In genomic region chr6:143744593-143745151, GRCh38 we compare ENCODE assay signal across 10 cellular contexts.
A peak's percentile ranks its signal among the peaks of the same experiment; 100 is the strongest.
DNase-seq lines count a peak whose midpoint lies in the region; ATAC-seq and TF ChIP-seq lines count a peak whose summit lies in the region.
"Had no signal": no experiment of that assay in that cellular context is flagged by ENCODE, and none has a peak within 500 bp of the region (broad histone marks: within the 10 kb centered on the region; RNA-seq: fewer than 3 reads in every experiment).

No MANE protein-coding gene starts in this region.

- H3K36me3 Mint-ChIP-seq in nephron progenitor cell (ENCODE audit: low read depth): peaks cover 3% of the 10 kb centered on the region

- H3K9me3 ChIP-seq in AG04450 (ENCODE audit: control insufficient read depth, insufficient read depth, low read length) (peaks cover 7% of the 10 kb centered on the region), esophagus squamous epithelium (no peaks in the 10 kb centered on the region)

- H3K27me3 Mint-ChIP-seq in nephron progenitor cell (ENCODE audit: low read depth, poor library complexity): no peaks in the 10 kb centered on the region
- H3K27me3 Mint-ChIP-seq: B cell, IgD-negative memory B cell had no signal

- no peak for ATAC-seq in HG02588 (IDR thresholded peaks at IDR 0.05; ENCODE audit: unreplicated experiment)

- H3K4me1 Mint-ChIP-seq in nephron progenitor cell: peaks cover 56% of the 10 kb centered on the region
- H3K4me1 Mint-ChIP-seq: B cell had no signal

- H3K27me3 ChIP-seq in AG04450 (ENCODE audit: control insufficient read depth, insufficient read depth, low read length): no peaks in the 10 kb centered on the region
- no peaks in the 10 kb centered on the region for H3K27me3 ChIP-seq in esophagus squamous epithelium

- H3K4me3 Mint-ChIP-seq in nephron progenitor cell: peak overlapping the region; percentile 39
- H3K4me3 Mint-ChIP-seq: B cell, IgD-negative memory B cell had no signal

- CTCF ChIA-PET in AG04450 (lab: Charles Lee): no interaction called here

- H3K9me3 Mint-ChIP-seq in nephron progenitor cell: no peaks in the 10 kb centered on the region
- H3K9me3 Mint-ChIP-seq: IgD-negative memory B cell had no signal

- TF ChIP-seq CTCF in AG04450 (IDR thresholded peaks at IDR 0.05; ENCODE audit: low read depth, low read length): no peak
- TF ChIP-seq CTCF in esophagus squamous epithelium (IDR thresholded peaks at IDR 0.05): no peak
- no peak for TF ChIP-seq CTCF in nephron progenitor cell (IDR thresholded peaks at IDR 0.05)

- H3K4me3 ChIP-seq in AG04450 (ENCODE audit: low read depth, low read length) (no peak overlapping the region), esophagus squamous epithelium (peak overlapping the region in 1 of 4 donors; percentile 22)

- H3K27ac ChIP-seq in AG04450 (ENCODE audit: low read depth, low read length) (peak overlapping the region; percentile 77), esophagus squamous epithelium (peak overlapping the region in 3 of 4 donors; percentile 55 to 68 (median 61)), caudate nucleus (ENCODE audit: low read depth, low read length) (no peak overlapping the region)

- H3K36me3 ChIP-seq in esophagus squamous epithelium: peaks cover 0 to 5% (median 0%) of the 10 kb centered on the region in 3 donors

- POLR2A ChIA-PET in AG04450 (lab: Yijun Ruan, JAX): interaction anchor here (0.9 to 1.3 kb wide), 2 partner anchors 44 to 48 kb away, joined by 3 read pairs; no protein-coding TSS in a partner anchor

- intact Hi-C loops in esophagus squamous epithelium (cut with DNase I): no loop called here

- TF ChIP-seq POLR2A in esophagus squamous epithelium (IDR thresholded peaks at IDR 0.05): no peak

- peak overlapping the region; percentile 87 for H3K27ac Mint-ChIP-seq in nephron progenitor cell
- H3K27ac Mint-ChIP-seq: B cell had no signal

- DNase-seq in AG04450 (ENCODE audit: low read depth, low spot score) (no peak), NCI-H345 (lab: John Stamatoyannopoulos, UW) (peak; percentile 55), esophagus squamous epithelium (lab: John Stamatoyannopoulos, UW) (no peak), nephron progenitor cell (no peak), foreskin melanocyte (no peak), caudate nucleus (lab: John Stamatoyannopoulos, UW) (no peak)
- no peak for DNase-seq in activated CD4-positive, alpha-beta T cell treated with anti-CD3 and anti-CD28 coated beads for 4 hours

- H3K4me1 ChIP-seq in esophagus squamous epithelium: peaks cover 0 to 47% (median 22%) of the 10 kb centered on the region in 3 donors

- WGBS in esophagus squamous epithelium, 2 donors: 49 to 53% methylated on average over 8 of the region's 8 CpGs
